22 cellular contexts compared by ENCODE assay signal in genomic region chr13:79447141-79447540, GRCh38. TPM values are rescaled to one million over a fixed set of nuclear protein-coding genes. Genes with fewer than 3 reads are reported as not detected.
DNase-seq lines count a peak whose midpoint lies in the region; ATAC-seq, FAIRE-seq and TF ChIP-seq lines count a peak whose summit lies in the region.
"Had no signal": no experiment of that assay in that cellular context is flagged by ENCODE, and none has a peak within 500 bp of the region (broad histone marks: within the 10 kb centered on the region; RNA-seq: fewer than 3 reads in every experiment).

No MANE protein-coding gene starts in this region.

- H3K36me3 Mint-ChIP-seq in activated T-helper 17 cell treated with anti-CD3 and anti-CD28 coated beads, Interleukin-2, amount 50 U/mL, for 72 hours (ENCODE audit: low read depth): peaks cover 6% of the 10 kb centered on the region
- H3K36me3 Mint-ChIP-seq in natural killer cell treated with Interleukin-12 subunit alpha and Interleukin-12 subunit beta and Interleukin-15 and Interleukin-18, amount 100 ng/mL, for 72 hours: peaks cover 6% of the 10 kb centered on the region
- H3K36me3 Mint-ChIP-seq: CD4-positive, CD25-positive, alpha-beta regulatory T cell; CD8-positive, alpha-beta T cell had no signal

- H3K4me3 ChIP-seq in BLaER1 treated with 17β-estradiol and CSF1 and Interleukin-3, amounts not matched to agents 10 nM and 100 nM: no peak overlapping the region
- H3K4me3 ChIP-seq in kidney (ENCODE audit: low read length in 2 of 2): no peak overlapping the region
- H3K4me3 ChIP-seq: A549, HAP-1 had no signal

- peaks cover 40% of the 10 kb centered on the region for H3K4me1 Mint-ChIP-seq in activated T-helper 17 cell treated with anti-CD3 and anti-CD28 coated beads, Interleukin-2, amount 50 U/mL, for 72 hours
- H3K4me1 Mint-ChIP-seq in natural killer cell treated with Interleukin-12 subunit alpha and Interleukin-12 subunit beta and Interleukin-15 and Interleukin-18, amount 100 ng/mL, for 72 hours (ENCODE audit: low read depth in 2 of 2): peaks cover 51 to 62% of the 10 kb centered on the region in 2 donors

- H3K9me3 Mint-ChIP-seq in activated T-helper 17 cell treated with anti-CD3 and anti-CD28 coated beads, Interleukin-2, amount 50 U/mL, for 72 hours: no peaks in the 10 kb centered on the region
- peaks cover 8% of the 10 kb centered on the region for H3K9me3 Mint-ChIP-seq in natural killer cell treated with Interleukin-12 subunit alpha and Interleukin-12 subunit beta and Interleukin-15 and Interleukin-18, amount 100 ng/mL, for 72 hours
- H3K9me3 Mint-ChIP-seq: CD8-positive, alpha-beta T cell; HFFc6 had no signal

- TF ChIP-seq CTCF in kidney (IDR thresholded peaks at IDR 0.05; ENCODE audit: borderline replicate concordance, extremely low read depth, insufficient read depth): no peak

- no peaks in the 10 kb centered on the region for H3K27me3 ChIP-seq in BLaER1 treated with 17β-estradiol and CSF1 and Interleukin-3, amounts not matched to agents 10 nM and 100 nM

- FAIRE-seq in kidney (lab: Jason Lieb, UNC): no peak
- FAIRE-seq: A549, G401.6, GM12892, H54 had no signal

- H3K4me2 ChIP-seq in BLaER1 treated with 17β-estradiol and CSF1 and Interleukin-3, amounts not matched to agents 10 nM and 100 nM: peak overlapping the region in 6 of 11 experiments; percentile 63 to 70 (median 68); a peak in 5 of 22 replicates
- H3K4me2 ChIP-seq: A549 had no signal

- no peaks in the 10 kb centered on the region; a peak in 1 of 22 replicates for H3K36me3 ChIP-seq in BLaER1 treated with 17β-estradiol and CSF1 and Interleukin-3, amounts not matched to agents 10 nM and 100 nM
- no peaks in the 10 kb centered on the region for H3K36me3 ChIP-seq in kidney (ENCODE audit: control insufficient read depth in 1 of 2, insufficient read depth in 2 of 2, low read length in 2 of 2)
- H3K36me3 ChIP-seq: HAP-1 had no signal

- H3K9ac ChIP-seq in BLaER1 treated with 17β-estradiol and CSF1 and Interleukin-3, amounts not matched to agents 10 nM and 100 nM: no peak overlapping the region
- H3K9ac ChIP-seq in kidney (ENCODE audit: low read length in 2 of 2): no peak overlapping the region

- H3K27ac Mint-ChIP-seq in activated T-helper 17 cell treated with anti-CD3 and anti-CD28 coated beads, Interleukin-2, amount 50 U/mL, for 72 hours: peak overlapping the region; percentile 97
- no peak overlapping the region for H3K27ac Mint-ChIP-seq in natural killer cell treated with Interleukin-12 subunit alpha and Interleukin-12 subunit beta and Interleukin-15 and Interleukin-18, amount 100 ng/mL, for 72 hours
- H3K27ac Mint-ChIP-seq: CD8-positive, alpha-beta T cell; HFFc6 had no signal

- H3K9me3 ChIP-seq in BLaER1 treated with 17β-estradiol and CSF1 and Interleukin-3, amounts not matched to agents 10 nM and 100 nM (replicated peaks in 1 of 11): peaks cover 6 to 29% (median 20%) of the 10 kb centered on the region in 11 experiments; a peak in 19 of 22 replicates
- no peaks in the 10 kb centered on the region for H3K9me3 ChIP-seq in kidney (ENCODE audit: control insufficient read depth in 1 of 2, low read length in 2 of 2)
- H3K9me3 ChIP-seq: A549, HAP-1 had no signal

- DNase-seq in NCI-H82 treated with DMSO at 0.1 percent for 48 hours (lab: John Stamatoyannopoulos, UW; ENCODE audit: unreplicated experiment) (peak; percentile 32), mucosa of gallbladder (ENCODE audit: low spot score) (no peak), kidney (no peak)
- no peak for DNase-seq in natural killer cell treated with Interleukin-12 subunit alpha and Interleukin-12 subunit beta and Interleukin-15 and Interleukin-18, amount 100 ng/mL, for 72 hours (ENCODE audit: low spot score)
- DNase-seq: 8988T; ACHN; AML-193; Caco-2; CD4-positive, CD25-positive, alpha-beta regulatory T cell; CD8-positive, alpha-beta T cell; DMS153; DND-41; GOT3; HFFc6 had no signal

- H3K4me1 ChIP-seq in BLaER1 treated with 17β-estradiol and CSF1 and Interleukin-3, amounts not matched to agents 10 nM and 100 nM: peaks cover 24 to 42% (median 34%) of the 10 kb centered on the region in 10 experiments
- H3K4me1 ChIP-seq in kidney (ENCODE audit: control insufficient read depth in 1 of 2, insufficient read depth in 1 of 2, low read depth in 1 of 2, low read length in 2 of 2): no peaks in the 10 kb centered on the region

- H4K20me1 ChIP-seq in BLaER1 treated with 17β-estradiol and CSF1 and Interleukin-3, amounts not matched to agents 10 nM and 100 nM: no peaks in the 10 kb centered on the region

- intact Hi-C loops in kidney (cut with DNase I): no loop called here

- H3K4me3 Mint-ChIP-seq in activated T-helper 17 cell treated with anti-CD3 and anti-CD28 coated beads, Interleukin-2, amount 50 U/mL, for 72 hours: peak overlapping the region; percentile 63
- H3K4me3 Mint-ChIP-seq in natural killer cell treated with Interleukin-12 subunit alpha and Interleukin-12 subunit beta and Interleukin-15 and Interleukin-18, amount 100 ng/mL, for 72 hours: no peak overlapping the region
- H3K4me3 Mint-ChIP-seq: CD4-positive, CD25-positive, alpha-beta regulatory T cell; CD8-positive, alpha-beta T cell; HFFc6 had no signal

- H3K27me3 Mint-ChIP-seq in activated T-helper 17 cell treated with anti-CD3 and anti-CD28 coated beads, Interleukin-2, amount 50 U/mL, for 72 hours: no peaks in the 10 kb centered on the region
- no peaks in the 10 kb centered on the region for H3K27me3 Mint-ChIP-seq in natural killer cell treated with Interleukin-12 subunit alpha and Interleukin-12 subunit beta and Interleukin-15 and Interleukin-18, amount 100 ng/mL, for 72 hours
- H3K27me3 Mint-ChIP-seq: CD4-positive, CD25-positive, alpha-beta regulatory T cell had no signal

- no peak for ATAC-seq in activated T-helper 17 cell treated with anti-CD3 and anti-CD28 coated beads, Interleukin-2, amount 50 U/mL, for 72 hours (replicated peaks)
- no peak for ATAC-seq in natural killer cell treated with Interleukin-12 subunit alpha and Interleukin-12 subunit beta and Interleukin-15 and Interleukin-18, amount 100 ng/mL, for 72 hours
- ATAC-seq: A549; CD8-positive, alpha-beta T cell had no signal

- H3K27ac ChIP-seq in BLaER1 treated with 17β-estradiol and CSF1 and Interleukin-3, amounts not matched to agents 10 nM and 100 nM: peak overlapping the region in 1 of 11 experiments; percentile 77; a peak in 1 of 22 replicates
- no peak overlapping the region for H3K27ac ChIP-seq in kidney (ENCODE audit: low read depth in 2 of 2, low read length in 2 of 2)
- H3K27ac ChIP-seq: A549, C4-2B had no signal

RNA-seq across cellular contexts. Expression of gene NDFIP2, which starts 33.8 kb away (rescaled TPM):
- 100 to 1,000 TPM in 1 of 2 donors, 10 to 100 TPM in 1; 80.6 to 129 TPM for total RNA-seq in activated T-helper 17 cell treated with anti-CD3 and anti-CD28 coated beads, Interleukin-2, amount 50 U/mL, for 72 hours
- total RNA-seq in mucosa of gallbladder (46.7 TPM), kidney (52.2 TPM)
- 28.7 TPM for polyA plus RNA-seq in kidney (ENCODE audit: insufficient read depth, low read depth, low replicate concordance)
- 100 to 1,000 TPM in 1 of 2 donors, 10 to 100 TPM in 1; 54.1 to 110 TPM for total RNA-seq in natural killer cell treated with Interleukin-12 subunit alpha and Interleukin-12 subunit beta and Interleukin-15 and Interleukin-18, amount 100 ng/mL, for 72 hours

RNA-seq across cellular contexts. Expression of gene RBM26, which starts 41.1 kb away (rescaled TPM):
- 10 to 100 TPM; 56.8 to 71.8 TPM for total RNA-seq in activated T-helper 17 cell treated with anti-CD3 and anti-CD28 coated beads, Interleukin-2, amount 50 U/mL, for 72 hours
- total RNA-seq in mucosa of gallbladder: 29.7 TPM
- total RNA-seq in kidney: 39.2 TPM
- 14.5 TPM for polyA plus RNA-seq in kidney (ENCODE audit: insufficient read depth, low read depth, low replicate concordance)
- 10 to 100 TPM; 50.1 to 79.4 TPM for total RNA-seq in natural killer cell treated with Interleukin-12 subunit alpha and Interleukin-12 subunit beta and Interleukin-15 and Interleukin-18, amount 100 ng/mL, for 72 hours
